In the genomic region with DNA sequence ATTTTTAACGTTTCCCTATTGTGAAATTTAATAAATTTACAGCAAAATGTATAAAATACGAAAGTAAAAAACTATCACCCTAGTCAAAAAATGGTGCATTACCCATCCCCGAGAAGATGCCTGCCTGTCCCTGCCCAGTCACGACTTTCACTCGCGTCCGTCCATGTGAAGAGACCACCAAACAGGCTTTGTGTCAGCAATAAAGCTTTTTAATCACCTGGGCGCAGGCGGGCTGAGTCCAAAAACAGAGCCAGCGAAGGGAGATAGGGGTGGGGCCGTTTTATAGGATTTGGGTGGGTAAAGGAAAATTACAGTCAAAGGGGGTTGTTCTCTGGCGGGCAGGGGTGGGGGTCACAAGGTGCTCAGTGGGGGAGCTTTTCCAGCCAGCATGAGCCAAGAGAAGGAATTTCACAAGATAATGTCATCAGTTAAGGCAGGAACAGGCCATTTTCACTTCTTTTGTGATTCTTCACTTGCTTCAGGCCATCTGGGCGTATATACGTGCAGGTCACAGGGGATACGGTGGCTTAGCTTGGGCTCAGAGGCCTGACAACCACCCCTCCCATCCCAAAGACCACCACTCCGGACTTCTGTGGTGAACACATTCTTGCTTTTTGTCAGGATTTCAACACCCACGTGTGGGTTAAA, we compare ENCODE assay signal across 7 cellular contexts. TPM values are rescaled to one million over a fixed set of nuclear protein-coding genes. Genes with fewer than 3 reads are reported as not detected.
"Had no signal": no experiment of that assay in that cellular context is flagged by ENCODE, and none has a peak within 500 bp of the region (broad histone marks: within the 10 kb centered on the region; RNA-seq: fewer than 3 reads in every experiment).

No MANE protein-coding gene starts in this region.

RNA-seq across cellular contexts. Expression of a gene that starts 34.4 kb away (rescaled TPM):
- total RNA-seq: activated CD8-positive, alpha-beta T cell treated with anti-CD3 and anti-CD28 coated beads for 36 hours; activated T-helper 1 cell treated with anti-CD3 and anti-CD28 coated beads, Interleukin-12 subunit alpha, Interleukin-12 subunit beta, Interleukin-2, Interleukin-4 antibody, amounts not matched to agents 30 ng/mL and 10 ng/mL and 1 ng/mL, durations not matched to agents 14 hours and 24 hours and 36 hours; left lobe of liver; renal cortical epithelial cell; Right ventricle myocardium superior; T-helper 1 cell treated with Interleukin-12 subunit alpha and Interleukin-12 subunit beta and Interleukin-4 antibody, amounts not matched to agents 30 ng/mL and 1 ng/mL, for 36 hours had no signal
- polyA plus RNA-seq: small intestine had no signal
